22 cellular contexts compared by ENCODE assay signal in the genomic region with DNA sequence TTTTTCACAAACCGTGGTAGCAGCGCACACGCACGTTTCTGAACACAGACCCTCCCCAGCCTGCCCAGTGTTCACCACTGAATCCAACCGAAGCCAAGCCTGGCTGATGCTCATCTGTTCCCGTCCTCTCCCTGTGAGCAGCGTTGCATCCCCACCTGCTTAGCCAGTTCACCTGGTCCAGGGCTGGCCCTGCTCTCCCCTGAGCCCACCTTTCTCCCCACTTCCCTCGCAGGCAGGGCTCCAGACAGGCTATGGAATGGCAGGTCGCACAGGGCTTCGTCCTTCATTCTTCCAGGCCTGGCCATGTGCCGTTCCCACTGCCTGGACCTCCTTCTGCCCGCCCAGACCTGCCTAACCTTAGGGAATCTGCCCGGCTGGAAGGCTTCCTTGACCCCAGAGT.
DNase-seq lines count a peak whose midpoint lies in the region; ATAC-seq and TF ChIP-seq lines count a peak whose summit lies in the region.
"Had no signal": no experiment of that assay in that cellular context is flagged by ENCODE, and none has a peak within 500 bp of the region (broad histone marks: within the 10 kb centered on the region; RNA-seq: fewer than 3 reads in every experiment).

No MANE protein-coding gene starts in this region.

- H2BK12ac ChIP-seq in neuronal stem cell (ENCODE audit: low read length) = no peak overlapping the region

- WGBS in heart left ventricle, 4 donors = 77 to 84% (median 82%) methylated on average over 13 of the region's 13 CpGs
- WGBS in neuronal stem cell (ENCODE audit: extremely low coverage in 2 of 2, insufficient read length in 2 of 2, insufficient replicate concordance in 1 of 2), 2 donors = no CpG with 5 or more reads among the region's 13 CpGs

- peaks cover 0 to 4% (median 0%) of the 10 kb centered on the region in 9 donors for H3K27me3 ChIP-seq in heart left ventricle
- no peaks in the 10 kb centered on the region for H3K27me3 ChIP-seq in neuronal stem cell (ENCODE audit: control insufficient read depth in 3 of 3, insufficient read depth in 3 of 3, low read depth in 1 of 3, low read length in 3 of 3)
- H3K27me3 ChIP-seq in upper lobe of right lung = no peaks in the 10 kb centered on the region
- H3K27me3 ChIP-seq: BE2C; BLaER1 treated with 17β-estradiol and CSF1 and Interleukin-3, amounts not matched to agents 10 nM and 100 nM had no signal

- H4K8ac ChIP-seq in neuronal stem cell (ENCODE audit: low read depth, low read length) = no peak overlapping the region

- H3K9me3 ChIP-seq in heart left ventricle = no peaks in the 10 kb centered on the region
- peaks cover 0 to 4% of the 10 kb centered on the region in 2 donors for H3K9me3 ChIP-seq in neuronal stem cell (replicated peaks in 1 of 2; ENCODE audit: control insufficient read depth in 2 of 2, insufficient read depth in 1 of 2, low read depth in 1 of 2, low read length in 2 of 2)
- no peaks in the 10 kb centered on the region for H3K9me3 ChIP-seq in upper lobe of right lung
- H3K9me3 ChIP-seq: A549, BE2C had no signal

- intact Hi-C loops in cardiac septum (cut with DNase I) (loop anchor here (5.0 to 10.0 kb wide), 2 partner anchors 409 to 467 kb away; a partner anchor contains a TSS), heart left ventricle (cut with DNase I) (loop anchor here in 1 of 10 donors (5.0 kb wide), 1 partner anchor 409 kb away; a partner anchor contains a TSS), upper lobe of right lung (cut with DNase I) (no loop called here)

- H3K4me3 ChIP-seq in heart left ventricle (no peak overlapping the region), neuronal stem cell (ENCODE audit: low read length in 2 of 2) (no peak overlapping the region), upper lobe of right lung (no peak overlapping the region)
- H3K4me3 ChIP-seq: A549; BLaER1 treated with 17β-estradiol and CSF1 and Interleukin-3, amounts not matched to agents 10 nM and 100 nM; GM12878; GM23248 had no signal

- H3K79me1 ChIP-seq in neuronal stem cell (ENCODE audit: low read depth, low read length) = no peaks in the 10 kb centered on the region

- peak overlapping the region; percentile 88 for H2AK5ac ChIP-seq in neuronal stem cell (ENCODE audit: low read depth, low read length)

- peak overlapping the region; percentile 17 for H2BK120ac ChIP-seq in neuronal stem cell (ENCODE audit: low read depth, low read length)

- H3K18ac ChIP-seq in neuronal stem cell (ENCODE audit: low read length) = peak overlapping the region; percentile 52

- H3K27ac ChIP-seq in heart left ventricle (no peak overlapping the region), neuronal stem cell (replicated peaks; ENCODE audit: low read length) (no peak overlapping the region), upper lobe of right lung (no peak overlapping the region)
- H3K27ac ChIP-seq: A549; BLaER1 treated with 17β-estradiol and CSF1 and Interleukin-3, amounts not matched to agents 10 nM and 100 nM; GM23248 had no signal

- H3K4me1 ChIP-seq in heart left ventricle (no peaks in the 10 kb centered on the region), neuronal stem cell (ENCODE audit: control insufficient read depth in 2 of 2, insufficient read depth in 1 of 2, low read depth in 1 of 2, low read length in 2 of 2) (peaks cover 0 to 5% of the 10 kb centered on the region in 2 donors), upper lobe of right lung (no peaks in the 10 kb centered on the region)
- H3K4me1 ChIP-seq: A549, BE2C had no signal

- H2AFZ ChIP-seq in neuronal stem cell (ENCODE audit: low read length) = no peak overlapping the region
- H2AFZ ChIP-seq: GM23248 had no signal

- no peak overlapping the region for H2BK15ac ChIP-seq in neuronal stem cell (ENCODE audit: low read length)

- H4K91ac ChIP-seq in neuronal stem cell (ENCODE audit: low read depth, low read length, poor library complexity) = no peak overlapping the region

- TF ChIP-seq CTCF in heart left ventricle (IDR thresholded peaks at IDR 0.05) = no peak
- no peak for TF ChIP-seq CTCF in upper lobe of right lung (IDR thresholded peaks at IDR 0.05)

- ATAC-seq in heart left ventricle (no peak), upper lobe of right lung (no peak)
- ATAC-seq: A549, GM12878, HCT116 had no signal

- no peak overlapping the region for H3K4me2 ChIP-seq in neuronal stem cell (ENCODE audit: insufficient read depth, low read length, poor library complexity, severe bottlenecking)
- H3K4me2 ChIP-seq: A549; BLaER1 treated with 17β-estradiol and CSF1 and Interleukin-3, amounts not matched to agents 10 nM and 100 nM had no signal

- DNase-seq in cardiac septum (ENCODE audit: low spot score) (peak; percentile 70), heart left ventricle (no peak), neuronal stem cell (ENCODE audit: low spot score) (no peak), upper lobe of right lung (peak; percentile 59), occipital lobe (lab: John Stamatoyannopoulos, UW) (no peak)
- no peak for DNase-seq in activated naive CD4-positive, alpha-beta T cell (lab: John Stamatoyannopoulos, UW)
- DNase-seq: 8988T; ACHN; AML-193; BE2C; CD4-positive, alpha-beta T cell; CD8-positive, alpha-beta memory T cell; DMS 273 treated with DMSO at 0.1 percent for 48 hours; DMS79; EL; GDM1; GM23248; H9 had no signal

- H3K23ac ChIP-seq in neuronal stem cell (ENCODE audit: low read depth, low read length, poor library complexity) = no peak overlapping the region

- no peak for TF ChIP-seq POLR2A in heart left ventricle (IDR thresholded peaks at IDR 0.05)

- peak overlapping the region; percentile 5 for H2BK5ac ChIP-seq in neuronal stem cell (ENCODE audit: low read length)

- H3K9ac ChIP-seq in neuronal stem cell (ENCODE audit: low read depth, low read length, poor library complexity) = no peak overlapping the region
- H3K9ac ChIP-seq: BLaER1 treated with 17β-estradiol and CSF1 and Interleukin-3, amounts not matched to agents 10 nM and 100 nM; GM23248 had no signal

- H3K36me3 ChIP-seq in heart left ventricle = no peaks in the 10 kb centered on the region
- no peaks in the 10 kb centered on the region for H3K36me3 ChIP-seq in neuronal stem cell (replicated peaks in 1 of 2; ENCODE audit: control insufficient read depth in 2 of 2, insufficient read depth in 2 of 2, low read length in 2 of 2)
- H3K36me3 ChIP-seq in upper lobe of right lung = no peaks in the 10 kb centered on the region
- H3K36me3 ChIP-seq: BE2C had no signal

- H3K14ac ChIP-seq in neuronal stem cell (ENCODE audit: low read length) = no peak overlapping the region

- H3K4ac ChIP-seq in neuronal stem cell (ENCODE audit: low read length) = no peak overlapping the region

Comparison
In these comparisons a context has a peak if more than half of its experiments do, and no peak if none do; other contexts are left out.
1. DNase-seq: peak in cardiac septum (single experiment) and upper lobe of right lung (single experiment); none in heart left ventricle (0 of 5), neuronal stem cell (single experiment), activated naive CD4-positive, alpha-beta T cell (0 of 4) and occipital lobe (single experiment).